ENCODE assay signal across 20 cellular contexts in genomic region chr12:3020850-3021435, GRCh38. TPM values are rescaled to one million over a fixed set of nuclear protein-coding genes. Genes with fewer than 3 reads are reported as not detected.
"Had no signal": no experiment of that assay in that cellular context is flagged by ENCODE, and none has a peak within 500 bp of the region (broad histone marks: within the 10 kb centered on the region; RNA-seq: fewer than 3 reads in every experiment).

No MANE protein-coding gene starts in this region.

- H3K4me3 ChIP-seq: body of pancreas, colonic mucosa, psoas muscle, thoracic aorta had no signal

- H3K27me3 ChIP-seq: body of pancreas, colonic mucosa had no signal

- H3K9me3 Mint-ChIP-seq: activated CD4-positive, alpha-beta T cell treated with anti-CD3 and anti-CD28 coated beads, Interleukin-2, amount 10 ng/mL, durations not matched to agents 7 days and 5 days; activated naive CD8-positive, alpha-beta T cell treated with anti-CD3 and anti-CD28 coated beads, Interleukin-2, amount 10 ng/mL, durations not matched to agents 7 days and 5 days; activated T-cell treated with anti-CD3 and anti-CD28 coated beads, Interleukin-2, amount 50 U/mL, for 24 hours; activated T-helper 2 cell treated with anti-CD3 and anti-CD28 coated beads, Interferon-gamma antibody, Interleukin-2, Interleukin-4, amounts not matched to agents 10 μg/mL and 5 μg/mL and 100 μg/mL, durations not matched to agents 14 hours and 24 hours and 36 hours; stimulated activated memory B cell treated with anti-CD40 and anti-IgM and Interleukin-4, amounts not matched to agents 10 μg/mL and 1 μg/mL and 100 μg/mL, for 72 hours; T-helper 1 cell treated with Interleukin-12 subunit alpha and Interleukin-12 subunit beta and Interleukin-4 antibody, amounts not matched to agents 30 μg/mL and 1 μg/mL, for 36 hours had no signal

- H3K27ac ChIP-seq: body of pancreas, colonic mucosa, thoracic aorta had no signal

- H3K27me3 Mint-ChIP-seq: activated CD4-positive, alpha-beta T cell treated with anti-CD3 and anti-CD28 coated beads, Interleukin-2, amount 10 ng/mL, durations not matched to agents 7 days and 5 days; activated T-cell treated with anti-CD3 and anti-CD28 coated beads, Interleukin-2, amount 50 U/mL, for 24 hours had no signal

- H3K4me1 ChIP-seq: body of pancreas, colonic mucosa, psoas muscle had no signal

- H3K36me3 ChIP-seq: colonic mucosa had no signal

- ATAC-seq: activated CD4-positive, CD25-positive, alpha-beta regulatory T cell treated with anti-CD3 and anti-CD28 coated beads, Interleukin-2, amount 50 U/mL, for 24 hours; activated CD8-positive, alpha-beta T cell treated with anti-CD3 and anti-CD28 coated beads, Interleukin-2, amount 10 ng/mL, durations not matched to agents 7 days and 5 days; body of pancreas; psoas muscle; sciatic nerve had no signal

- H3K4me1 Mint-ChIP-seq: activated CD4-positive, alpha-beta T cell treated with anti-CD3 and anti-CD28 coated beads, Interleukin-2, amount 10 ng/mL, durations not matched to agents 7 days and 5 days; activated naive CD8-positive, alpha-beta T cell treated with anti-CD3 and anti-CD28 coated beads, Interleukin-2, amount 10 ng/mL, durations not matched to agents 7 days and 5 days; stimulated activated memory B cell treated with anti-CD40 and anti-IgM and Interleukin-4, amounts not matched to agents 10 μg/mL and 1 μg/mL and 100 μg/mL, for 72 hours had no signal

- H3K4me3 Mint-ChIP-seq: activated CD4-positive, alpha-beta T cell treated with anti-CD3 and anti-CD28 coated beads, Interleukin-2, amount 10 ng/mL, durations not matched to agents 7 days and 5 days; activated CD8-positive, alpha-beta T cell treated with anti-CD3 and anti-CD28 coated beads, Interleukin-2, amount 10 ng/mL, durations not matched to agents 7 days and 5 days; activated naive CD8-positive, alpha-beta T cell treated with anti-CD3 and anti-CD28 coated beads, Interleukin-2, amount 10 ng/mL, durations not matched to agents 7 days and 5 days; activated T-cell treated with anti-CD3 and anti-CD28 coated beads, Interleukin-2, amount 50 U/mL, for 24 hours; stimulated activated memory B cell treated with anti-CD40 and anti-IgM and Interleukin-4, amounts not matched to agents 10 μg/mL and 1 μg/mL and 100 μg/mL, for 72 hours; T-helper 1 cell treated with Interleukin-12 subunit alpha and Interleukin-12 subunit beta and Interleukin-4 antibody, amounts not matched to agents 30 μg/mL and 1 μg/mL, for 36 hours had no signal

- H3K9me3 ChIP-seq: body of pancreas, colonic mucosa, psoas muscle, thoracic aorta had no signal

- H3K36me3 Mint-ChIP-seq: activated naive CD8-positive, alpha-beta T cell treated with anti-CD3 and anti-CD28 coated beads, Interleukin-2, amount 10 ng/mL, durations not matched to agents 7 days and 5 days; stimulated activated memory B cell treated with anti-CD40 and anti-IgM and Interleukin-4, amounts not matched to agents 10 μg/mL and 1 μg/mL and 100 μg/mL, for 72 hours had no signal

- H3K27ac Mint-ChIP-seq: activated CD4-positive, alpha-beta T cell treated with anti-CD3 and anti-CD28 coated beads, Interleukin-2, amount 10 ng/mL, durations not matched to agents 7 days and 5 days; activated CD8-positive, alpha-beta T cell treated with anti-CD3 and anti-CD28 coated beads, Interleukin-2, amount 10 ng/mL, durations not matched to agents 7 days and 5 days; activated naive CD8-positive, alpha-beta T cell treated with anti-CD3 and anti-CD28 coated beads, Interleukin-2, amount 10 ng/mL, durations not matched to agents 7 days and 5 days; activated T-cell treated with anti-CD3 and anti-CD28 coated beads, Interleukin-2, amount 50 U/mL, for 24 hours; activated T-helper 2 cell treated with anti-CD3 and anti-CD28 coated beads, Interferon-gamma antibody, Interleukin-2, Interleukin-4, amounts not matched to agents 10 μg/mL and 5 μg/mL and 100 μg/mL, durations not matched to agents 14 hours and 24 hours and 36 hours; stimulated activated memory B cell treated with anti-CD40 and anti-IgM and Interleukin-4, amounts not matched to agents 10 μg/mL and 1 μg/mL and 100 μg/mL, for 72 hours; T-helper 1 cell treated with Interleukin-12 subunit alpha and Interleukin-12 subunit beta and Interleukin-4 antibody, amounts not matched to agents 30 μg/mL and 1 μg/mL, for 36 hours had no signal

- DNase-seq: activated CD4-positive, alpha-beta T cell treated with anti-CD3 and anti-CD28 coated beads, Interleukin-2, amount 10 ng/mL, durations not matched to agents 7 days and 5 days; activated CD8-positive, alpha-beta T cell treated with anti-CD3 and anti-CD28 coated beads, Interleukin-2, amount 10 ng/mL, durations not matched to agents 7 days and 5 days; activated naive CD4-positive, alpha-beta T cell treated with Interleukin-2 at 50 U/mL for 16 hours; activated naive CD8-positive, alpha-beta T cell treated with anti-CD3 and anti-CD28 coated beads, Interleukin-2, amount 10 ng/mL, durations not matched to agents 7 days and 5 days; activated T-cell treated with anti-CD3 and anti-CD28 coated beads, Interleukin-2, amount 50 U/mL, for 24 hours; body of pancreas; central memory CD4-positive, alpha-beta T cell; colonic mucosa; erythroblast; foreskin melanocyte; mammary epithelial cell; midbrain; stimulated activated CD4-positive, alpha-beta T cell treated with anti-CD3 and anti-CD28 coated beads, Interleukin-4, amount 100 ng/mL, for 4 hours had no signal

RNA-seq across cellular contexts. Expression of gene TSPAN9, which starts 56.2 kb away (rescaled TPM):
- total RNA-seq: activated CD8-positive, alpha-beta T cell treated with anti-CD3 and anti-CD28 coated beads, Interleukin-2, amount 10 ng/mL, durations not matched to agents 7 days and 5 days had no signal
